In genomic region chr4:123378794-123379193, GRCh38 we compare ENCODE assay signal across 16 cellular contexts. TPM values are rescaled to one million over a fixed set of nuclear protein-coding genes. Genes with fewer than 3 reads are reported as not detected.
DNase-seq lines count a peak whose midpoint lies in the region; ATAC-seq and TF ChIP-seq lines count a peak whose summit lies in the region.
"Had no signal": no experiment of that assay in that cellular context is flagged by ENCODE, and none has a peak within 500 bp of the region (broad histone marks: within the 10 kb centered on the region; RNA-seq: fewer than 3 reads in every experiment).

No MANE protein-coding gene starts in this region.

- H3K4me1 ChIP-seq in HUES64 (ENCODE audit: insufficient read depth, low read length) (peaks cover 44% of the 10 kb centered on the region), endodermal cell (ENCODE audit: control insufficient read depth, insufficient read depth, low read length) (no peaks in the 10 kb centered on the region)

- H3K36me3 Mint-ChIP-seq in endodermal cell (ENCODE audit: low read depth) = no peaks in the 10 kb centered on the region
- no peaks in the 10 kb centered on the region for H3K36me3 Mint-ChIP-seq in activated CD8-positive, alpha-beta T cell treated with anti-CD3 and anti-CD28 coated beads for 36 hours (ENCODE audit: low read depth)

- intact Hi-C loops in activated CD8-positive, alpha-beta T cell treated with anti-CD3 and anti-CD28 coated beads for 36 hours (cut with micrococcal nuclease) = no loop called here

- ATAC-seq in HG03139 (IDR thresholded peaks at IDR 0.05; ENCODE audit: unreplicated experiment) = no peak
- ATAC-seq in activated CD8-positive, alpha-beta T cell treated with anti-CD3 and anti-CD28 coated beads for 36 hours = no peak
- ATAC-seq: GM12878, K562 had no signal

- WGBS in HUES64 = 0% methylated on average over 1 of the region's 1 CpG
- WGBS in endodermal cell (ENCODE audit: insufficient coverage in 1 of 2, insufficient read length in 1 of 2), 2 experiments = 13% methylated on average over 1 of the region's 1 CpG; no CpG with 5 or more reads in 1 of the 2 experiments

- H3K27ac ChIP-seq in HUES64 (ENCODE audit: low read depth, low read length) (peak overlapping the region; percentile 89), endodermal cell (ENCODE audit: low read depth, low read length) (no peak overlapping the region)
- H3K27ac ChIP-seq: GM23248 had no signal

- peaks cover 25% of the 10 kb centered on the region for H3K4me1 Mint-ChIP-seq in endodermal cell
- no peaks in the 10 kb centered on the region for H3K4me1 Mint-ChIP-seq in activated CD8-positive, alpha-beta T cell treated with anti-CD3 and anti-CD28 coated beads for 36 hours (ENCODE audit: low read depth)

- no peaks in the 10 kb centered on the region for H3K36me3 ChIP-seq in HUES64 (ENCODE audit: insufficient read depth, low read length)
- H3K36me3 ChIP-seq in endodermal cell (ENCODE audit: control insufficient read depth, insufficient read depth, low read length) = no peaks in the 10 kb centered on the region

- H3K9me3 Mint-ChIP-seq in endodermal cell = peaks cover 7% of the 10 kb centered on the region
- H3K9me3 Mint-ChIP-seq in activated CD8-positive, alpha-beta T cell treated with anti-CD3 and anti-CD28 coated beads for 36 hours = no peaks in the 10 kb centered on the region
- H3K9me3 Mint-ChIP-seq: CD4-positive, alpha-beta T cell; HFFc6 had no signal

- peak overlapping the region; percentile 61 for H3K9ac ChIP-seq in HUES64 (ENCODE audit: low read depth, low read length)
- no peak overlapping the region for H3K9ac ChIP-seq in endodermal cell (ENCODE audit: extremely low read depth, low read length, poor library complexity, severe bottlenecking)
- H3K9ac ChIP-seq: GM23248 had no signal

- no peaks in the 10 kb centered on the region for H3K27me3 Mint-ChIP-seq in endodermal cell (ENCODE audit: insufficient read depth)
- H3K27me3 Mint-ChIP-seq in activated CD8-positive, alpha-beta T cell treated with anti-CD3 and anti-CD28 coated beads for 36 hours = no peaks in the 10 kb centered on the region

- POLR2A ChIA-PET in activated CD8-positive, alpha-beta T cell treated with anti-CD3 and anti-CD28 coated beads for 36 hours (lab: Charles Lee) = no interaction called here

- no peak for TF ChIP-seq CTCF in endodermal cell (conservative IDR thresholded peaks at IDR 0.05)
- no peak for TF ChIP-seq CTCF in activated CD8-positive, alpha-beta T cell treated with anti-CD3 and anti-CD28 coated beads for 36 hours (IDR thresholded peaks at IDR 0.05)

- no peak overlapping the region for H3K4me3 Mint-ChIP-seq in endodermal cell
- no peak overlapping the region for H3K4me3 Mint-ChIP-seq in activated CD8-positive, alpha-beta T cell treated with anti-CD3 and anti-CD28 coated beads for 36 hours
- H3K4me3 Mint-ChIP-seq: CD4-positive, alpha-beta T cell; HFFc6 had no signal

- DNase-seq in ELF-1 (ENCODE audit: low read depth, low spot score) = peak; percentile 67
- peak; percentile 69 for DNase-seq in endodermal cell
- peak; percentile 29 for DNase-seq in iPS-NIHi11 (ENCODE audit: low spot score)
- no peak for DNase-seq in effector CD8-positive, alpha-beta T cell (lab: John Stamatoyannopoulos, UW)
- no peak for DNase-seq in cerebellar cortex (ENCODE audit: low spot score)
- DNase-seq in activated CD8-positive, alpha-beta T cell treated with anti-CD3 and anti-CD28 coated beads for 36 hours = no peak
- DNase-seq: CD4-positive, alpha-beta T cell; GM23248; HFFc6; NCI-H1105 treated with DMSO at 0.1 percent for 48 hours; NCI-H1694 treated with DMSO at 0.1 percent for 48 hours; Right ventricle myocardium superior had no signal

- CTCF ChIA-PET in activated CD8-positive, alpha-beta T cell treated with anti-CD3 and anti-CD28 coated beads for 36 hours (lab: Charles Lee) = interaction anchor here (1.4 kb wide), 1 partner anchor 186 kb away, joined by 6 read pairs; no protein-coding TSS in a partner anchor

- no peak overlapping the region for H3K4me3 ChIP-seq in HUES64 (ENCODE audit: low read length)
- no peak overlapping the region for H3K4me3 ChIP-seq in endodermal cell (ENCODE audit: low read length)
- H3K4me3 ChIP-seq: GM12878, GM23248, K562 had no signal

- H3K27me3 ChIP-seq in HUES64 (ENCODE audit: insufficient read depth, low read length) (no peaks in the 10 kb centered on the region), endodermal cell (ENCODE audit: control insufficient read depth, insufficient read depth, low read length, poor library complexity, severe bottlenecking) (no peaks in the 10 kb centered on the region)

- H3K27ac Mint-ChIP-seq in endodermal cell = peak overlapping the region; percentile 41
- H3K27ac Mint-ChIP-seq in activated CD8-positive, alpha-beta T cell treated with anti-CD3 and anti-CD28 coated beads for 36 hours = no peak overlapping the region
- H3K27ac Mint-ChIP-seq: CD4-positive, alpha-beta T cell; HFFc6 had no signal

- H3K9me3 ChIP-seq in HUES64 (ENCODE audit: insufficient read depth, low read depth, low read length) (peaks cover 2% of the 10 kb centered on the region; the same call in 1 of the 2 replicates), endodermal cell (ENCODE audit: control insufficient read depth, low read length) (peaks cover under 1% of the 10 kb centered on the region)

RNA-seq across cellular contexts. Expression of gene SPRY1, which starts 17.8 kb away (rescaled TPM):
- 45.8 TPM for polyA plus RNA-seq in HUES64 (2013, experiment 1 of 2)
- 70.2 TPM for polyA plus RNA-seq in HUES64 (2013, experiment 2 of 2)
- 10 to 100 TPM in 1 of 2 donors, 1 to 10 TPM in 1; 9.1 to 18.5 TPM for total RNA-seq in endodermal cell
- polyA plus RNA-seq in endodermal cell (2013, experiment 1 of 2) = 43.0 TPM
- 53.3 TPM for polyA plus RNA-seq in endodermal cell (2013, experiment 2 of 2)
- total RNA-seq in activated CD8-positive, alpha-beta T cell treated with anti-CD3 and anti-CD28 coated beads for 36 hours = 100 to 1,000 TPM; 137 to 144 TPM

Comparison
In these comparisons a context has a peak if more than half of its experiments do, and no peak if none do; other contexts are left out.
1. DNase-seq: peak in ELF-1 (single experiment), endodermal cell (single experiment) and iPS-NIHi11 (single experiment); none in effector CD8-positive, alpha-beta T cell (single experiment), cerebellar cortex (single experiment) and activated CD8-positive, alpha-beta T cell treated with anti-CD3 and anti-CD28 coated beads for 36 hours (single experiment).
2. RNA of gene SPRY1, which starts 17.8 kb away (total RNA-seq): 137 to 144 TPM in activated CD8-positive, alpha-beta T cell treated with anti-CD3 and anti-CD28 coated beads for 36 hours; 9.1 to 18.5 TPM in endodermal cell; every median in the first group is over 4 times any median in the second.